In the genomic region with DNA sequence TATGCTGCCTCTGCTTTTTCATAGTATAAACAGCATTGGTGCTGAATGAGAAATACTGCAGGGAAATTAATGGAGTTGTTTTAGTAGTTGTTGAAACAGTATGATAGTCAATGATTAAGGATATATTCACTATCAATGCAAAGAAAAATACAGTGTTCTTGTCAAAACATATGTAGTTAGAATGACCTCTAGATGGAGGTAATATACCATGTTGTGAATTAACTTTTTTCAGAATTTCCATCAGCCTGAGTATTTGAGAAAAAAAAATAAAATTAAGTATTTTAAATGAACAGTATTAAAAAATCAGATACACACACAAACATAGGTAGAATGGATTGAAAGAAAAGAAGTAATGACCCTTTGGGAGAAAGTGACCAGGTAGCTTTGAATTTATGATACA, we compare ENCODE assay signal across 10 cellular contexts. TPM values are rescaled to one million over a fixed set of nuclear protein-coding genes. Genes with fewer than 3 reads are reported as not detected.
DNase-seq lines count a peak whose midpoint lies in the region; FAIRE-seq and TF ChIP-seq lines count a peak whose summit lies in the region.
"Had no signal": no experiment of that assay in that cellular context is flagged by ENCODE, and none has a peak within 500 bp of the region (broad histone marks: within the 10 kb centered on the region; RNA-seq: fewer than 3 reads in every experiment).

No MANE protein-coding gene starts in this region.

- no peaks in the 10 kb centered on the region for H4K20me1 ChIP-seq in neural cell (ENCODE audit: insufficient read depth)

- H3K4me3 ChIP-seq in bronchial epithelial cell (ENCODE audit: low read depth, low read length): no peak overlapping the region
- H3K4me3 ChIP-seq in neural cell (ENCODE audit: low read length): no peak overlapping the region

- no peaks in the 10 kb centered on the region for H3K79me2 ChIP-seq in neural cell (replicated peaks; ENCODE audit: insufficient read depth, low read length)

- H3K27me3 ChIP-seq in bronchial epithelial cell (ENCODE audit: control insufficient read depth, insufficient read depth, low read length) (no peaks in the 10 kb centered on the region), neural cell (ENCODE audit: insufficient read depth, low read depth, low read length) (no peaks in the 10 kb centered on the region)

- TF ChIP-seq EP300 in neural cell (conservative IDR thresholded peaks at IDR 0.05; ENCODE audit: poor library complexity, severe bottlenecking): no peak

- peaks cover 5% of the 10 kb centered on the region for H3K9me3 ChIP-seq in neural cell (ENCODE audit: low read length)

- H2AFZ ChIP-seq in neural cell (ENCODE audit: low read depth, low read length): no peak overlapping the region

- CTCF ChIA-PET in GM10248 (lab: Yijun Ruan, JAX): interaction anchor here (0.6 to 2.9 kb wide), 2 partner anchors 54 to 290 kb away, joined by 3 to 10 read pairs; no protein-coding TSS in a partner anchor

- no peak overlapping the region for H3K9ac ChIP-seq in neural cell (ENCODE audit: low read length)

- no peak overlapping the region for H3K27ac ChIP-seq in neural cell (ENCODE audit: low read length)

- DNase-seq in GM10248 (ENCODE audit: extremely low spot score): no peak
- peak; percentile 25 for DNase-seq in M059J (ENCODE audit: low read depth)
- peak; percentile 28 for DNase-seq in bronchial epithelial cell (ENCODE audit: low read depth)
- no peak for DNase-seq in HUDEP-2 (lab: John Stamatoyannopoulos, UW; ENCODE audit: unreplicated experiment in 76 of 76)
- DNase-seq in NCI-H2081 treated with DMSO at 0.1 percent for 48 hours (lab: John Stamatoyannopoulos, UW): no peak
- no peak for DNase-seq in iPS-NIHi7 (ENCODE audit: extremely low spot score)
- DNase-seq: activated naive CD8-positive, alpha-beta T cell treated with anti-CD3 and anti-CD28 coated beads for 36 hours; kidney; NCI-H2171 had no signal

- no peak overlapping the region for H3K4me2 ChIP-seq in neural cell (ENCODE audit: low read length)

- no peaks in the 10 kb centered on the region for H3K9me2 ChIP-seq in neural cell (ENCODE audit: insufficient read depth, low read length)

- no peak for FAIRE-seq in bronchial epithelial cell (lab: Jason Lieb, UNC)
- FAIRE-seq: kidney had no signal

- TF ChIP-seq RAD21 in neural cell (conservative IDR thresholded peaks at IDR 0.05): peak; percentile 51

- H3K36me3 ChIP-seq in bronchial epithelial cell (ENCODE audit: control insufficient read depth, insufficient read depth, low read length) (no peaks in the 10 kb centered on the region), neural cell (ENCODE audit: insufficient read depth, low read length) (no peaks in the 10 kb centered on the region)

- POLR2A ChIA-PET in GM10248 (lab: Yijun Ruan, JAX): interaction anchor here (0.9 kb wide), 1 partner anchor 767 kb away, joined by 5 read pairs; a partner anchor contains a TSS

- H3F3A ChIP-seq in neural cell (ENCODE audit: insufficient read depth, low read length, poor library complexity, severe bottlenecking): no peaks in the 10 kb centered on the region

- peak; percentile 25 for TF ChIP-seq CTCF in GM10248 (IDR thresholded peaks at IDR 0.05; ENCODE audit: control extremely low read depth, extremely low read depth, low read depth, missing control alignments)
- no peak for TF ChIP-seq CTCF in bronchial epithelial cell (IDR thresholded peaks at IDR 0.05; ENCODE audit: insufficient read depth, low read length, severe bottlenecking)
- no peak for TF ChIP-seq CTCF in neural cell (IDR thresholded peaks at IDR 0.05; ENCODE audit: poor library complexity, severe bottlenecking)

TF ChIP-seq in neural cell, 6 proteins besides CTCF, POLR2A, EP300 and RAD21:
- TF ChIP-seq TAF1 (IDR thresholded peaks at IDR 0.05; ENCODE audit: low read depth) (no peak), POLR2AphosphoS5 (IDR thresholded peaks at IDR 0.05) (no peak), EZH2 (IDR thresholded peaks at IDR 0.05; ENCODE audit: borderline replicate concordance, insufficient read depth, low read length, poor library complexity, severe bottlenecking) (no peak), SMC3 (conservative IDR thresholded peaks at IDR 0.05; ENCODE audit: poor library complexity) (peak; percentile 40)
- TF ChIP-seq, protein P1, sequence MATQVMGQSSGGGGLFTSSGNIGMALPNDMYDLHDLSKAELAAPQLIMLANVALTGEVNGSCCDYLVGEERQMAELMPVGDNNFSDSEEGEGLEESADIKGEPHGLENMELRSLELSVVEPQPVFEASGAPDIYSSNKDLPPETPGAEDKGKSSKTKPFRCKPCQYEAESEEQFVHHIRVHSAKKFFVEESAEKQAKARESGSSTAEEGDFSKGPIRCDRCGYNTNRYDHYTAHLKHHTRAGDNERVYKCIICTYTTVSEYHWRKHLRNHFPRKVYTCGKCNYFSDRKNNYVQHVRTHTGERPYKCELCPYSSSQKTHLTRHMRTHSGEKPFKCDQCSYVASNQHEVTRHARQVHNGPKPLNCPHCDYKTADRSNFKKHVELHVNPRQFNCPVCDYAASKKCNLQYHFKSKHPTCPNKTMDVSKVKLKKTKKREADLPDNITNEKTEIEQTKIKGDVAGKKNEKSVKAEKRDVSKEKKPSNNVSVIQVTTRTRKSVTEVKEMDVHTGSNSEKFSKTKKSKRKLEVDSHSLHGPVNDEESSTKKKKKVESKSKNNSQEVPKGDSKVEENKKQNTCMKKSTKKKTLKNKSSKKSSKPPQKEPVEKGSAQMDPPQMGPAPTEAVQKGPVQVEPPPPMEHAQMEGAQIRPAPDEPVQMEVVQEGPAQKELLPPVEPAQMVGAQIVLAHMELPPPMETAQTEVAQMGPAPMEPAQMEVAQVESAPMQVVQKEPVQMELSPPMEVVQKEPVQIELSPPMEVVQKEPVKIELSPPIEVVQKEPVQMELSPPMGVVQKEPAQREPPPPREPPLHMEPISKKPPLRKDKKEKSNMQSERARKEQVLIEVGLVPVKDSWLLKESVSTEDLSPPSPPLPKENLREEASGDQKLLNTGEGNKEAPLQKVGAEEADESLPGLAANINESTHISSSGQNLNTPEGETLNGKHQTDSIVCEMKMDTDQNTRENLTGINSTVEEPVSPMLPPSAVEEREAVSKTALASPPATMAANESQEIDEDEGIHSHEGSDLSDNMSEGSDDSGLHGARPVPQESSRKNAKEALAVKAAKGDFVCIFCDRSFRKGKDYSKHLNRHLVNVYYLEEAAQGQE (IDR thresholded peaks at IDR 0.05; ENCODE audit: borderline replicate concordance): no peak
TF ChIP-seq in neural cell: peak in this region for 1.

RNA-seq across cellular contexts. Expression of a gene that starts 59.5 kb away (rescaled TPM):
- total RNA-seq in M059J (2014; rRNA removed; shearing (Covaris generic)): 3.1 and 5.1 TPM in 2 replicates
- 1.2 and 1.3 TPM in 2 replicates for total RNA-seq in bronchial epithelial cell
- polyA plus RNA-seq in neural cell: 4.4 and 5.5 TPM in 2 replicates
- 11.0 and 13.2 TPM in 2 replicates for polyA minus RNA-seq in neural cell

Comparison
In these comparisons a context has a peak if more than half of its experiments do, and no peak if none do; other contexts are left out.
1. DNase-seq: peak in M059J (single experiment) and bronchial epithelial cell (single experiment); none in GM10248 (single experiment), HUDEP-2 (0 of 76), NCI-H2081 treated with DMSO at 0.1 percent for 48 hours (single experiment) and iPS-NIHi7 (single experiment).